In genomic region chr17:34207572-34207971, GRCh38 we compare ENCODE assay signal across 23 cellular contexts. TPM values are rescaled to one million over a fixed set of nuclear protein-coding genes. Genes with fewer than 3 reads are reported as not detected.
"Had no signal": no experiment of that assay in that cellular context is flagged by ENCODE, and none has a peak within 500 bp of the region (broad histone marks: within the 10 kb centered on the region; RNA-seq: fewer than 3 reads in every experiment).

No MANE protein-coding gene starts in this region.

- DNase-seq: activated CD4-positive, alpha-beta memory T cell treated with anti-CD3 and anti-CD28 coated beads for 36 hours; activated CD4-positive, alpha-beta T cell treated with anti-CD3 and anti-CD28 coated beads, Interleukin-2, amount 10 ng/mL, durations not matched to agents 24 days and 14 days; activated CD4-positive, CD25-positive, alpha-beta regulatory T cell treated with anti-CD3 and anti-CD28 coated beads, Interleukin-2, amount 50 U/mL, for 72 hours; activated effector memory CD4-positive, alpha-beta T cell treated with Interleukin-2 at 50 U/mL for 16 hours; activated naive CD4-positive, alpha-beta T cell treated with Interleukin-2 at 50 U/mL for 16 hours; activated T-cell treated with anti-CD3 and anti-CD28 coated beads for 4 hours; activated T-cell treated with anti-CD3 and anti-CD28 coated beads, Interleukin-2, amount 50 U/mL, for 72 hours; anterior cingulate cortex; body of pancreas; dermis blood vessel endothelial cell; effector CD4-positive, alpha-beta T cell; heart left ventricle; hypothalamus; immature natural killer cell; lower lobe of right lung; mesenchymal stem cell; naive thymus-derived CD8-positive, alpha-beta T cell; right cardiac atrium; spleen; stimulated activated naive CD4-positive, alpha-beta T cell; T-helper 2 cell; uterus had no signal

- H3K4me3 ChIP-seq: body of pancreas, heart left ventricle, lower lobe of right lung, spleen, thoracic aorta, uterus had no signal

RNA-seq across cellular contexts. Expression of gene CCL2, which starts 47.5 kb away (rescaled TPM):
- total RNA-seq: activated CD4-positive, alpha-beta memory T cell treated with anti-CD3 and anti-CD28 coated beads for 36 hours had no signal
